ENCODE assay signal across 19 cellular contexts in the genomic region with DNA sequence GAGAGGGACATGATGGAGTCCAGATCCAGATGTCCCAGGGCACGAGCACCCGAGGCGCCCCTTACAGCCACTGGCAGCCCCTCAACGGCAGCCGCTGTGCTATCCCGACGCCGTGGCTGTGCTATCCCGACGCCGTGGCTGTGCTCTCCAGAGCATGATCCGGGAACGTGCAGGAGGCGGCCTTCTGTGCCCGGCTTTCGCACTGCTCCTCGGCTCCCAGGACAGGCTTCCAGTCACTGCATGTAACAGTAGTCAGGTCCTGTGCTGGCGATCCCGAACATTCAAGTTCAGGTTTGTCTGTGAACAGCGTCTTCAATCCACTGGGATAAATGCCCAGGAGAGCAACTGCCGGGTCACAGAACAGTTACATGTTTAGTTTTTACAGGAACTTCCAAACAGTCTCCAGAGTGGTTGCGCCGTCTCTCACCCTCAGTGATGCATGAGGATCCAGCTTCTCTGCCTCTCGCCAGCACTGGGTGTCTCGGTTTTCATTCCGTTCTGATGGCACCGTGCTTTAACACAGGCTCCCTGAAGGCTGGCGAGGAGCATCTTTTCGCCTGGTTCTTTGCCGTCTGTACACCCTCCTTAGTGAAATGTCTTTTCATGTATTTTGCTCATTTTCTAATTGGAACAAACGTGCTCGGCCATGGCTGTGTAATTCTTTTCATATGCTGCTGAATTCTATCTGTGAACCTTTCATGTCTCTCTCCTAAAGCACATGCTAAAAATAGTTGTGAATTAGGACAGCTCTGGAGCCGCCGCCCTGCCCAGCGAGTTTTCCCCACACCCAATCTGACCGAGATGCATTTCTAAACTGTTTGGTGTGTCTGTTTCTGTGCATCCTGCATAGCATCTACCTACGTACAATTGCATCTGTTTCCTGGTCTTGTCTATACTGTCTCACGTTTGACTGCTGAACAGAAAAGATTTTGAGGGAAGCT.
A peak's percentile ranks its signal among the peaks of the same experiment; 100 is the strongest.
DNase-seq lines count a peak whose midpoint lies in the region; ATAC-seq and TF ChIP-seq lines count a peak whose summit lies in the region.
"Had no signal": no experiment of that assay in that cellular context is flagged by ENCODE, and none has a peak within 500 bp of the region (broad histone marks: within the 10 kb centered on the region; RNA-seq: fewer than 3 reads in every experiment).

No MANE protein-coding gene starts in this region.

- no peak for TF ChIP-seq EP300 in SK-N-SH (IDR thresholded peaks at IDR 0.05; ENCODE audit: borderline replicate concordance in 1 of 2, low read depth in 1 of 2, low read length in 1 of 2)

- H3K4me2 ChIP-seq in SK-N-SH = no peak overlapping the region
- H3K4me2 ChIP-seq: A549 had no signal

- no peak overlapping the region for H2AFZ ChIP-seq in SK-N-SH (ENCODE audit: low read depth)

- H3F3A ChIP-seq in SK-N-SH (replicated peaks; ENCODE audit: insufficient read depth) = no peaks in the 10 kb centered on the region

- TF ChIP-seq RAD21 in SK-N-SH (IDR thresholded peaks at IDR 0.05; ENCODE audit: low read length) = no peak

- no peaks in the 10 kb centered on the region for H3K79me2 ChIP-seq in SK-N-SH (ENCODE audit: insufficient read depth)

- no peaks in the 10 kb centered on the region for H4K20me1 ChIP-seq in SK-N-SH (ENCODE audit: insufficient read depth)

- no peaks in the 10 kb centered on the region for H3K9me2 ChIP-seq in SK-N-SH

- H3K4me3 ChIP-seq in SK-N-SH (ENCODE audit: low read depth in 2 of 2, low read length in 1 of 2) (no peak overlapping the region), lower leg skin (ENCODE audit: low read depth, poor library complexity, severe bottlenecking) (no peak overlapping the region)
- H3K4me3 ChIP-seq: A549, lower lobe of right lung, SJCRH30, upper lobe of left lung had no signal

- intact Hi-C loops in lower leg skin (cut with DNase I; ENCODE audit: low total_unique reads) = no loop called here

- H3K27ac ChIP-seq in SK-N-SH (ENCODE audit: low read depth in 2 of 2, low read length in 1 of 2) = no peak overlapping the region
- H3K27ac ChIP-seq: A549, lower lobe of right lung, SJCRH30, upper lobe of left lung had no signal

- POLR2A ChIA-PET in SK-N-SH (lab: Yijun Ruan, JAX) = no interaction called here

- peak overlapping the region; percentile 82 for H3K27ac Mint-ChIP-seq in type B pancreatic cell
- H3K27ac Mint-ChIP-seq: CD4-positive, CD25-positive, alpha-beta regulatory T cell had no signal

- 92% methylated on average over 36 of the region's 38 CpGs for WGBS in SK-N-SH (ENCODE audit: low lambda C conversion rate)
- 65 to 68% methylated on average over 38 of the region's 38 CpGs for WGBS in lower leg skin, 2 donors

- TF ChIP-seq CTCF in SK-N-SH (IDR thresholded peaks at IDR 0.05) (no peak), lower leg skin (IDR thresholded peaks at IDR 0.05) (no peak), type B pancreatic cell (conservative IDR thresholded peaks at IDR 0.05) (no peak)

- H3K4me1 Mint-ChIP-seq in type B pancreatic cell (ENCODE audit: unreplicated experiment) = peaks cover 15% of the 10 kb centered on the region
- H3K4me1 Mint-ChIP-seq: CD4-positive, CD25-positive, alpha-beta regulatory T cell had no signal

- H3K36me3 ChIP-seq in SK-N-SH (replicated peaks in 1 of 2; ENCODE audit: control insufficient read depth in 1 of 2, insufficient read depth in 2 of 2, low read length in 1 of 2) = peaks cover 5 to 14% of the 10 kb centered on the region in 2 experiments
- H3K36me3 ChIP-seq: lower lobe of right lung, SJCRH30 had no signal

- TF ChIP-seq POLR2A in lower leg skin (IDR thresholded peaks at IDR 0.05) = no peak

- no peaks in the 10 kb centered on the region for H3K9me3 ChIP-seq in SK-N-SH
- H3K9me3 ChIP-seq: A549, lower lobe of right lung, upper lobe of left lung had no signal

- H3K27me3 Mint-ChIP-seq in type B pancreatic cell = no peaks in the 10 kb centered on the region
- H3K27me3 Mint-ChIP-seq: CD4-positive, CD25-positive, alpha-beta regulatory T cell; naive thymus-derived CD4-positive, alpha-beta T cell had no signal

- no peak overlapping the region for H3K9ac ChIP-seq in SK-N-SH

- ATAC-seq in SK-N-SH treated with all-trans-retinoic acid at 6 μM for 48 hours = no peak
- no peak for ATAC-seq in GM19324 (IDR thresholded peaks at IDR 0.05; ENCODE audit: low FRiP score, unreplicated experiment)
- ATAC-seq: A549; lower lobe of right lung; naive thymus-derived CD4-positive, alpha-beta T cell had no signal

- H3K27me3 ChIP-seq in SK-N-SH (ENCODE audit: insufficient read depth) = no peaks in the 10 kb centered on the region
- H3K27me3 ChIP-seq: SJCRH30, upper lobe of left lung had no signal

- CTCF ChIA-PET in SK-N-SH (lab: Yijun Ruan, JAX) = interaction anchor here (1.4 kb wide), 1 partner anchor 43 kb away, joined by 3 read pairs; no protein-coding TSS in a partner anchor

- no peaks in the 10 kb centered on the region for H3K4me1 ChIP-seq in SK-N-SH (ENCODE audit: control insufficient read depth in 1 of 2, insufficient read depth in 2 of 2, low read depth in 1 of 2, low read length in 1 of 2)
- H3K4me1 ChIP-seq: A549, lower lobe of right lung, SJCRH30 had no signal

- peaks cover 10% of the 10 kb centered on the region for H3K36me3 Mint-ChIP-seq in type B pancreatic cell

- DNase-seq in SK-N-SH (peak; percentile 15), epidermal melanocyte (ENCODE audit: insufficient read length, low spot score) (peak; percentile 17), lower leg skin (ENCODE audit: low spot score in 2 of 2) (peak; percentile 15 to 75), type B pancreatic cell (ENCODE audit: extremely low spot score, unreplicated experiment) (no peak), dermis blood vessel endothelial cell (no peak), retina (no peak)
- DNase-seq: activated CD8-positive, alpha-beta memory T cell treated with anti-CD3 and anti-CD28 coated beads, Interleukin-2, amount 50 U/mL, for 4 hours; CD4-positive, CD25-positive, alpha-beta regulatory T cell; lower lobe of right lung; naive thymus-derived CD4-positive, alpha-beta T cell; NCI-H1436; stimulated activated CD4-positive, alpha-beta T cell treated with anti-CD3 and anti-CD28 coated beads, Interleukin-15, amount 100 ng/mL, for 24 hours; stimulated activated naive CD4-positive, alpha-beta T cell; T1000 had no signal

- no peaks in the 10 kb centered on the region for H3K9me3 Mint-ChIP-seq in type B pancreatic cell
- H3K9me3 Mint-ChIP-seq: CD4-positive, CD25-positive, alpha-beta regulatory T cell; naive thymus-derived CD4-positive, alpha-beta T cell had no signal

- H3K4me3 Mint-ChIP-seq in type B pancreatic cell = peak overlapping the region; percentile 51
- H3K4me3 Mint-ChIP-seq: CD4-positive, CD25-positive, alpha-beta regulatory T cell; naive thymus-derived CD4-positive, alpha-beta T cell had no signal

TF ChIP-seq in SK-N-SH, 30 proteins besides CTCF, POLR2A, EP300 and RAD21 (continues in another document):
- no peak for TF ChIP-seq FOSL2 (IDR thresholded peaks at IDR 0.05; ENCODE audit: borderline replicate concordance, low read depth)
- no peak for TF ChIP-seq RXRA (IDR thresholded peaks at IDR 0.05; ENCODE audit: borderline replicate concordance, low read depth)
- TF ChIP-seq SMC3 (IDR thresholded peaks at IDR 0.05; ENCODE audit: low read depth, low read length) = no peak
- no peak for TF ChIP-seq SIN3A (IDR thresholded peaks at IDR 0.05; ENCODE audit: borderline replicate concordance, low read depth, low read length)
- TF ChIP-seq NRF1 (IDR thresholded peaks at IDR 0.05; ENCODE audit: low read depth, low read length) = no peak
- no peak for TF ChIP-seq MXI1 (IDR thresholded peaks at IDR 0.05; ENCODE audit: low read depth, low read length)
- TF ChIP-seq RCOR1 (IDR thresholded peaks at IDR 0.05; ENCODE audit: low read length) = no peak
- no peak for TF ChIP-seq USF2 (IDR thresholded peaks at IDR 0.05; ENCODE audit: borderline replicate concordance, low read depth, low read length)

TF ChIP-seq in SK-N-SH treated with all-trans-retinoic acid at 6 μM for 48 hours, 23 proteins besides CTCF, POLR2A, EP300 and RAD21:
- no peak for TF ChIP-seq GLIS3 (CRISPR knock-in tag; IDR thresholded peaks at IDR 0.05)

Comparison
In these comparisons a context has a peak if more than half of its experiments do, and no peak if none do; other contexts are left out.
1. DNase-seq: peak in SK-N-SH (single experiment), epidermal melanocyte (single experiment) and lower leg skin (2 of 2); none in type B pancreatic cell (single experiment), dermis blood vessel endothelial cell (single experiment) and retina (single experiment).